ENCODE assay signal across 1 cellular context in genomic region chr10:102917314-102917961, GRCh38.
TF ChIP-seq lines count a peak whose summit lies in the region.

No MANE protein-coding gene starts in this region.

TF ChIP-seq in HepG2, 621 proteins besides CTCF, POLR2A, EP300 and RAD21 (continued from another document and continues in another):
- TF ChIP-seq, protein P1, sequence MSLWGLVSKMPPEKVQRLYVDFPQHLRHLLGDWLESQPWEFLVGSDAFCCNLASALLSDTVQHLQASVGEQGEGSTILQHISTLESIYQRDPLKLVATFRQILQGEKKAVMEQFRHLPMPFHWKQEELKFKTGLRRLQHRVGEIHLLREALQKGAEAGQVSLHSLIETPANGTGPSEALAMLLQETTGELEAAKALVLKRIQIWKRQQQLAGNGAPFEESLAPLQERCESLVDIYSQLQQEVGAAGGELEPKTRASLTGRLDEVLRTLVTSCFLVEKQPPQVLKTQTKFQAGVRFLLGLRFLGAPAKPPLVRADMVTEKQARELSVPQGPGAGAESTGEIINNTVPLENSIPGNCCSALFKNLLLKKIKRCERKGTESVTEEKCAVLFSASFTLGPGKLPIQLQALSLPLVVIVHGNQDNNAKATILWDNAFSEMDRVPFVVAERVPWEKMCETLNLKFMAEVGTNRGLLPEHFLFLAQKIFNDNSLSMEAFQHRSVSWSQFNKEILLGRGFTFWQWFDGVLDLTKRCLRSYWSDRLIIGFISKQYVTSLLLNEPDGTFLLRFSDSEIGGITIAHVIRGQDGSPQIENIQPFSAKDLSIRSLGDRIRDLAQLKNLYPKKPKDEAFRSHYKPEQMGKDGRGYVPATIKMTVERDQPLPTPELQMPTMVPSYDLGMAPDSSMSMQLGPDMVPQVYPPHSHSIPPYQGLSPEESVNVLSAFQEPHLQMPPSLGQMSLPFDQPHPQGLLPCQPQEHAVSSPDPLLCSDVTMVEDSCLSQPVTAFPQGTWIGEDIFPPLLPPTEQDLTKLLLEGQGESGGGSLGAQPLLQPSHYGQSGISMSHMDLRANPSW (CRISPR knock-in tag; IDR thresholded peaks at IDR 0.05; ENCODE audit: borderline replicate concordance), result no peak
- TF ChIP-seq ZNF33A (CRISPR knock-in tag; IDR thresholded peaks at IDR 0.05; ENCODE audit: borderline replicate concordance) (0 out of 2 replicates have a peak, but pooled peaks have one; percentile 60), FOXJ3 (CRISPR knock-in tag; IDR thresholded peaks at IDR 0.05; ENCODE audit: borderline replicate concordance) (0 out of 2 replicates have a peak, but pooled peaks have one; percentile 44), ARID3A (IDR thresholded peaks at IDR 0.05; ENCODE audit: low read depth, low read length) (no peak), ZNF205 (CRISPR knock-in tag; IDR thresholded peaks at IDR 0.05) (no peak; the same call in 1 of the 2 replicates), TFDP1 (CRISPR knock-in tag; IDR thresholded peaks at IDR 0.05; ENCODE audit: borderline replicate concordance) (no peak), GMEB1 (CRISPR knock-in tag; IDR thresholded peaks at IDR 0.05; ENCODE audit: borderline replicate concordance) (no peak; the same call in 1 of the 2 replicates), RARG (CRISPR knock-in tag; IDR thresholded peaks at IDR 0.05; ENCODE audit: low read depth) (no peak), ZBTB46 (CRISPR knock-in tag; IDR thresholded peaks at IDR 0.05; ENCODE audit: borderline replicate concordance) (no peak), FOXK1 (CRISPR knock-in tag; IDR thresholded peaks at IDR 0.05; ENCODE audit: borderline replicate concordance, low read depth) (no peak), MTERF4 (CRISPR knock-in tag; IDR thresholded peaks at IDR 0.05) (no peak), ZNF367 (CRISPR knock-in tag; IDR thresholded peaks at IDR 0.05; ENCODE audit: borderline replicate concordance) (peak; percentile 69; the same call in 1 of the 2 replicates), HIC2 (CRISPR knock-in tag; IDR thresholded peaks at IDR 0.05; ENCODE audit: low read depth) (no peak), DMTF1 (CRISPR knock-in tag; IDR thresholded peaks at IDR 0.05) (no peak), ZNF644 (CRISPR knock-in tag; IDR thresholded peaks at IDR 0.05; ENCODE audit: low read depth) (no peak), POLR2AphosphoS2 (IDR thresholded peaks at IDR 0.05; ENCODE audit: low read depth, low read length) (no peak), ZFP82 (CRISPR knock-in tag; IDR thresholded peaks at IDR 0.05; ENCODE audit: borderline replicate concordance) (no peak), FOXA3 (CRISPR knock-in tag; IDR thresholded peaks at IDR 0.05) (no peak), HDAC6 (IDR thresholded peaks at IDR 0.05; ENCODE audit: low read depth, low read length) (no peak), NFIB (CRISPR knock-in tag; IDR thresholded peaks at IDR 0.05; ENCODE audit: borderline replicate concordance) (no peak), ZSCAN5A (CRISPR knock-in tag; IDR thresholded peaks at IDR 0.05; ENCODE audit: borderline replicate concordance) (no peak), WIZ (CRISPR knock-in tag; IDR thresholded peaks at IDR 0.05) (0 out of 2 replicates have a peak, but pooled peaks have one; percentile 56)
- TF ChIP-seq, protein P2, sequence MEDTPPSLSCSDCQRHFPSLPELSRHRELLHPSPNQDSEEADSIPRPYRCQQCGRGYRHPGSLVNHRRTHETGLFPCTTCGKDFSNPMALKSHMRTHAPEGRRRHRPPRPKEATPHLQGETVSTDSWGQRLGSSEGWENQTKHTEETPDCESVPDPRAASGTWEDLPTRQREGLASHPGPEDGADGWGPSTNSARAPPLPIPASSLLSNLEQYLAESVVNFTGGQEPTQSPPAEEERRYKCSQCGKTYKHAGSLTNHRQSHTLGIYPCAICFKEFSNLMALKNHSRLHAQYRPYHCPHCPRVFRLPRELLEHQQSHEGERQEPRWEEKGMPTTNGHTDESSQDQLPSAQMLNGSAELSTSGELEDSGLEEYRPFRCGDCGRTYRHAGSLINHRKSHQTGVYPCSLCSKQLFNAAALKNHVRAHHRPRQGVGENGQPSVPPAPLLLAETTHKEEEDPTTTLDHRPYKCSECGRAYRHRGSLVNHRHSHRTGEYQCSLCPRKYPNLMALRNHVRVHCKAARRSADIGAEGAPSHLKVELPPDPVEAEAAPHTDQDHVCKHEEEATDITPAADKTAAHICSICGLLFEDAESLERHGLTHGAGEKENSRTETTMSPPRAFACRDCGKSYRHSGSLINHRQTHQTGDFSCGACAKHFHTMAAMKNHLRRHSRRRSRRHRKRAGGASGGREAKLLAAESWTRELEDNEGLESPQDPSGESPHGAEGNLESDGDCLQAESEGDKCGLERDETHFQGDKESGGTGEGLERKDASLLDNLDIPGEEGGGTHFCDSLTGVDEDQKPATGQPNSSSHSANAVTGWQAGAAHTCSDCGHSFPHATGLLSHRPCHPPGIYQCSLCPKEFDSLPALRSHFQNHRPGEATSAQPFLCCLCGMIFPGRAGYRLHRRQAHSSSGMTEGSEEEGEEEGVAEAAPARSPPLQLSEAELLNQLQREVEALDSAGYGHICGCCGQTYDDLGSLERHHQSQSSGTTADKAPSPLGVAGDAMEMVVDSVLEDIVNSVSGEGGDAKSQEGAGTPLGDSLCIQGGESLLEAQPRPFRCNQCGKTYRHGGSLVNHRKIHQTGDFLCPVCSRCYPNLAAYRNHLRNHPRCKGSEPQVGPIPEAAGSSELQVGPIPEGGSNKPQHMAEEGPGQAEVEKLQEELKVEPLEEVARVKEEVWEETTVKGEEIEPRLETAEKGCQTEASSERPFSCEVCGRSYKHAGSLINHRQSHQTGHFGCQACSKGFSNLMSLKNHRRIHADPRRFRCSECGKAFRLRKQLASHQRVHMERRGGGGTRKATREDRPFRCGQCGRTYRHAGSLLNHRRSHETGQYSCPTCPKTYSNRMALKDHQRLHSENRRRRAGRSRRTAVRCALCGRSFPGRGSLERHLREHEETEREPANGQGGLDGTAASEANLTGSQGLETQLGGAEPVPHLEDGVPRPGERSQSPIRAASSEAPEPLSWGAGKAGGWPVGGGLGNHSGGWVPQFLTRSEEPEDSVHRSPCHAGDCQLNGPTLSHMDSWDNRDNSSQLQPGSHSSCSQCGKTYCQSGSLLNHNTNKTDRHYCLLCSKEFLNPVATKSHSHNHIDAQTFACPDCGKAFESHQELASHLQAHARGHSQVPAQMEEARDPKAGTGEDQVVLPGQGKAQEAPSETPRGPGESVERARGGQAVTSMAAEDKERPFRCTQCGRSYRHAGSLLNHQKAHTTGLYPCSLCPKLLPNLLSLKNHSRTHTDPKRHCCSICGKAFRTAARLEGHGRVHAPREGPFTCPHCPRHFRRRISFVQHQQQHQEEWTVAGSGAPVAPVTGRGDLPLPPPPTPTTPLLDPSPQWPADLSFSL (CRISPR knock-in tag; IDR thresholded peaks at IDR 0.05), result no peak
- TF ChIP-seq, protein P3, sequence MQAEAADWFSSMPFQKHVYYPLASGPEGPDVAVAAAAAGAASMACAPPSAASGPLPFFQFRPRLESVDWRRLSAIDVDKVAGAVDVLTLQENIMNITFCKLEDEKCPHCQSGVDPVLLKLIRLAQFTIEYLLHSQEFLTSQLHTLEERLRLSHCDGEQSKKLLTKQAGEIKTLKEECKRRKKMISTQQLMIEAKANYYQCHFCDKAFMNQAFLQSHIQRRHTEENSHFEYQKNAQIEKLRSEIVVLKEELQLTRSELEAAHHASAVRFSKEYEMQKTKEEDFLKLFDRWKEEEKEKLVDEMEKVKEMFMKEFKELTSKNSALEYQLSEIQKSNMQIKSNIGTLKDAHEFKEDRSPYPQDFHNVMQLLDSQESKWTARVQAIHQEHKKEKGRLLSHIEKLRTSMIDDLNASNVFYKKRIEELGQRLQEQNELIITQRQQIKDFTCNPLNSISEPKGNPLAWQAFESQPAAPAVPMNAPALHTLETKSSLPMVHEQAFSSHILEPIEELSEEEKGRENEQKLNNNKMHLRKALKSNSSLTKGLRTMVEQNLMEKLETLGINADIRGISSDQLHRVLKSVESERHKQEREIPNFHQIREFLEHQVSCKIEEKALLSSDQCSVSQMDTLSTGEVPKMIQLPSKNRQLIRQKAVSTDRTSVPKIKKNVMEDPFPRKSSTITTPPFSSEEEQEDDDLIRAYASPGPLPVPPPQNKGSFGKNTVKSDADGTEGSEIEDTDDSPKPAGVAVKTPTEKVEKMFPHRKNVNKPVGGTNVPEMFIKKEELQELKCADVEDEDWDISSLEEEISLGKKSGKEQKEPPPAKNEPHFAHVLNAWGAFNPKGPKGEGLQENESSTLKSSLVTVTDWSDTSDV (CRISPR knock-in tag; IDR thresholded peaks at IDR 0.05), result no peak
